Comparison of ENCODE assay signal across 11 cellular contexts in the genomic region with DNA sequence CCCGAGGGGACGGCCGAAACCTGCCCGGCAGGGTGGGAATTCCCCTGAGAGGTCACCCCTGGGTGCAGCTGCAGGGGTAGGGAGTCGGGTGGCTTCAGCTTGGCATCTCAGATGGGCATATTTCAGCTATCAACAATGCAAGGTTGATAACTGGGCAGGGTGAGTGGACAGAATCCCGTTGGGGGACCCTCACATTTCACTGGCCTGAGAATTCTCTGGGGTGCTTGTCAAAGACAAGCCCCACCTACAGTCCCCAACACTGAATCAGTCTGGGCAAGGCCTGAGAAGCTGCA. TPM values are rescaled to one million over a fixed set of nuclear protein-coding genes. Genes with fewer than 3 reads are reported as not detected.
A peak's percentile ranks its signal among the peaks of the same experiment; 100 is the strongest.
DNase-seq lines count a peak whose midpoint lies in the region; ATAC-seq, FAIRE-seq and TF ChIP-seq lines count a peak whose summit lies in the region.
"Had no signal": no experiment of that assay in that cellular context is flagged by ENCODE, and none has a peak within 500 bp of the region (broad histone marks: within the 10 kb centered on the region; RNA-seq: fewer than 3 reads in every experiment).

No MANE protein-coding gene starts in this region.

- no peaks in the 10 kb centered on the region for H3K36me3 ChIP-seq in pancreas

- no peaks in the 10 kb centered on the region for H3K27me3 Mint-ChIP-seq in activated CD4-positive, alpha-beta T cell treated with anti-CD3 and anti-CD28 coated beads, Interleukin-2, amount 10 ng/mL, durations not matched to agents 24 days and 14 days
- H3K27me3 Mint-ChIP-seq in activated CD4-positive, alpha-beta memory T cell treated with anti-CD3 and anti-CD28 coated beads for 36 hours = no peaks in the 10 kb centered on the region
- H3K27me3 Mint-ChIP-seq in stimulated activated naive CD8-positive, alpha-beta T cell treated with anti-CD3 and anti-CD28 coated beads, Interleukin-15, amount 100 ng/mL, for 72 hours = no peaks in the 10 kb centered on the region

- H3K9me3 Mint-ChIP-seq in activated CD4-positive, alpha-beta T cell treated with anti-CD3 and anti-CD28 coated beads, Interleukin-2, amount 10 ng/mL, durations not matched to agents 24 days and 14 days = no peaks in the 10 kb centered on the region
- no peaks in the 10 kb centered on the region for H3K9me3 Mint-ChIP-seq in activated CD4-positive, alpha-beta memory T cell treated with anti-CD3 and anti-CD28 coated beads for 36 hours
- no peaks in the 10 kb centered on the region for H3K9me3 Mint-ChIP-seq in stimulated activated naive CD8-positive, alpha-beta T cell treated with anti-CD3 and anti-CD28 coated beads, Interleukin-15, amount 100 ng/mL, for 72 hours
- H3K9me3 Mint-ChIP-seq: endodermal cell had no signal

- no peak for TF ChIP-seq CTCF in pancreas (IDR thresholded peaks at IDR 0.05)

- no peak for ATAC-seq in stimulated activated naive CD8-positive, alpha-beta T cell treated with anti-CD3 and anti-CD28 coated beads, Interleukin-15, amount 100 ng/mL, for 72 hours
- no peak for ATAC-seq in pancreas

- peaks cover 28% of the 10 kb centered on the region for H3K36me3 Mint-ChIP-seq in activated CD4-positive, alpha-beta T cell treated with anti-CD3 and anti-CD28 coated beads, Interleukin-2, amount 10 ng/mL, durations not matched to agents 24 days and 14 days (ENCODE audit: low read depth)
- H3K36me3 Mint-ChIP-seq in activated CD4-positive, alpha-beta memory T cell treated with anti-CD3 and anti-CD28 coated beads for 36 hours = peaks cover 15% of the 10 kb centered on the region

- intact Hi-C loops in activated CD4-positive, alpha-beta T cell treated with anti-CD3 and anti-CD28 coated beads, Interleukin-2, amount 10 ng/mL, durations not matched to agents 24 days and 14 days (cut with micrococcal nuclease) = loop anchor here (10.0 kb wide), 1 partner anchor 185 kb away; a partner anchor contains a TSS
- intact Hi-C loops in activated CD4-positive, alpha-beta memory T cell treated with anti-CD3 and anti-CD28 coated beads for 36 hours (cut with micrococcal nuclease) = no loop called here
- intact Hi-C loops in pancreas (cut with DNase I) = no loop called here

- WGBS in pancreas, 2 donors = 42 to 48% methylated on average over 6 of the region's 6 CpGs

- H3K4me1 Mint-ChIP-seq in activated CD4-positive, alpha-beta T cell treated with anti-CD3 and anti-CD28 coated beads, Interleukin-2, amount 10 ng/mL, durations not matched to agents 24 days and 14 days = peaks cover 62% of the 10 kb centered on the region
- H3K4me1 Mint-ChIP-seq in activated CD4-positive, alpha-beta memory T cell treated with anti-CD3 and anti-CD28 coated beads for 36 hours (ENCODE audit: low read depth) = peaks cover 67% of the 10 kb centered on the region
- peaks cover 71% of the 10 kb centered on the region for H3K4me1 Mint-ChIP-seq in stimulated activated naive CD8-positive, alpha-beta T cell treated with anti-CD3 and anti-CD28 coated beads, Interleukin-15, amount 100 ng/mL, for 72 hours

- H3K4me3 ChIP-seq in pancreas = no peak overlapping the region

- peaks cover 0 to 4% (median 0%) of the 10 kb centered on the region in 3 donors for H3K4me1 ChIP-seq in pancreas

- CTCF ChIA-PET in activated CD4-positive, alpha-beta memory T cell treated with anti-CD3 and anti-CD28 coated beads for 36 hours (lab: Charles Lee) = interaction anchor here (0.6 kb wide), 1 partner anchor 24 kb away, joined by 3 read pairs; no protein-coding TSS in a partner anchor

- peak; percentile 68 for DNase-seq in activated CD4-positive, alpha-beta T cell treated with anti-CD3 and anti-CD28 coated beads, Interleukin-2, amount 10 ng/mL, durations not matched to agents 24 days and 14 days
- no peak for DNase-seq in activated CD4-positive, alpha-beta T cell treated with anti-CD3 and anti-CD28 coated beads, Interleukin-2, amount 50 U/mL, for 4 hours
- DNase-seq in activated CD4-positive, alpha-beta memory T cell treated with anti-CD3 and anti-CD28 coated beads for 36 hours = peak; percentile 47
- DNase-seq in epithelial cell of prostate (ENCODE audit: low read depth, low spot score) (no peak), NCI-H446 (lab: John Stamatoyannopoulos, UW) (no peak), NCI-H2107 treated with DMSO at 0.1 percent for 48 hours (lab: John Stamatoyannopoulos, UW; ENCODE audit: unreplicated experiment) (no peak), pancreas (no peak)
- DNase-seq in stimulated activated naive CD8-positive, alpha-beta T cell treated with anti-CD3 and anti-CD28 coated beads, Interleukin-15, amount 100 ng/mL, for 72 hours = peak in 1 of 2 donors; percentile 27
- DNase-seq: endodermal cell, hypothalamus, NCI-H1694 had no signal

- H3K27me3 ChIP-seq in pancreas = no peaks in the 10 kb centered on the region

- H3K27ac ChIP-seq in epithelial cell of prostate (peak overlapping the region; percentile 26), pancreas (no peak overlapping the region)

- H3K27ac Mint-ChIP-seq in activated CD4-positive, alpha-beta T cell treated with anti-CD3 and anti-CD28 coated beads, Interleukin-2, amount 10 ng/mL, durations not matched to agents 24 days and 14 days = peak overlapping the region; percentile 59
- H3K27ac Mint-ChIP-seq in activated CD4-positive, alpha-beta memory T cell treated with anti-CD3 and anti-CD28 coated beads for 36 hours = peak overlapping the region; percentile 84
- H3K27ac Mint-ChIP-seq in stimulated activated naive CD8-positive, alpha-beta T cell treated with anti-CD3 and anti-CD28 coated beads, Interleukin-15, amount 100 ng/mL, for 72 hours = peak overlapping the region in 1 of 2 donors; percentile 99
- H3K27ac Mint-ChIP-seq: endodermal cell had no signal

- peak overlapping the region; percentile 73 for H3K4me3 Mint-ChIP-seq in activated CD4-positive, alpha-beta T cell treated with anti-CD3 and anti-CD28 coated beads, Interleukin-2, amount 10 ng/mL, durations not matched to agents 24 days and 14 days
- H3K4me3 Mint-ChIP-seq in activated CD4-positive, alpha-beta memory T cell treated with anti-CD3 and anti-CD28 coated beads for 36 hours = peak overlapping the region; percentile 69
- peak overlapping the region; percentile 82 to 83 for H3K4me3 Mint-ChIP-seq in stimulated activated naive CD8-positive, alpha-beta T cell treated with anti-CD3 and anti-CD28 coated beads, Interleukin-15, amount 100 ng/mL, for 72 hours
- H3K4me3 Mint-ChIP-seq: endodermal cell had no signal

- no peaks in the 10 kb centered on the region for H3K9me3 ChIP-seq in pancreas

- no peak for FAIRE-seq in pancreas (lab: Jason Lieb, UNC)

- POLR2A ChIA-PET in activated CD4-positive, alpha-beta memory T cell treated with anti-CD3 and anti-CD28 coated beads for 36 hours (lab: Charles Lee) = interaction anchor here (0.7 to 2.7 kb wide), 2 partner anchors 22 to 43 kb away, joined by 4 to 17 read pairs; no protein-coding TSS in a partner anchor

RNA-seq across cellular contexts. Expression of a gene that starts 3.2 kb away (rescaled TPM):
- 137 TPM in 2 replicates for total RNA-seq in activated CD4-positive, alpha-beta T cell treated with anti-CD3 and anti-CD28 coated beads, Interleukin-2, amount 10 ng/mL, durations not matched to agents 24 days and 14 days
- 100 to 1,000 TPM; 158 to 173 TPM for total RNA-seq in activated CD4-positive, alpha-beta memory T cell treated with anti-CD3 and anti-CD28 coated beads for 36 hours
- 10 to 100 TPM in 1 of 6 donors, 1 to 10 TPM in 3, under 1 TPM in 2; 0.42 to 15.9 (median 3.6) TPM for total RNA-seq in pancreas
- polyA plus RNA-seq in pancreas = 1 to 10 TPM; 4.4 to 5.4 TPM

RNA-seq across cellular contexts. Expression of a gene that starts 57.5 kb away (rescaled TPM):
- total RNA-seq in activated CD4-positive, alpha-beta T cell treated with anti-CD3 and anti-CD28 coated beads, Interleukin-2, amount 10 ng/mL, durations not matched to agents 24 days and 14 days = 212 and 218 TPM in 2 replicates
- total RNA-seq in activated CD4-positive, alpha-beta memory T cell treated with anti-CD3 and anti-CD28 coated beads for 36 hours = 100 to 1,000 TPM; 177 TPM
- 10 to 100 TPM; 42.6 to 64.0 (median 45.9) TPM for total RNA-seq in pancreas
- 10 to 100 TPM; 26.3 to 57.7 TPM for polyA plus RNA-seq in pancreas

Comparison
In these comparisons a context has a peak if more than half of its experiments do, and no peak if none do; other contexts are left out.
1. DNase-seq: peak in activated CD4-positive, alpha-beta T cell treated with anti-CD3 and anti-CD28 coated beads, Interleukin-2, amount 10 ng/mL, durations not matched to agents 24 days and 14 days (single experiment) and activated CD4-positive, alpha-beta memory T cell treated with anti-CD3 and anti-CD28 coated beads for 36 hours (single experiment); none in activated CD4-positive, alpha-beta T cell treated with anti-CD3 and anti-CD28 coated beads, Interleukin-2, amount 50 U/mL, for 4 hours (0 of 2), epithelial cell of prostate (single experiment), NCI-H446 (0 of 2), NCI-H2107 treated with DMSO at 0.1 percent for 48 hours (single experiment) and pancreas (0 of 6).
2. Peak in every context shown above with its lines, with median percentiles within 50 percentile points of each other: H3K4me3 Mint-ChIP-seq.